In genomic region chr19:44961821-44962220, GRCh38 we compare ENCODE assay signal across 21 cellular contexts. TPM values are rescaled to one million over a fixed set of nuclear protein-coding genes. Genes with fewer than 3 reads are reported as not detected.
"Had no signal": no experiment of that assay in that cellular context is flagged by ENCODE, and none has a peak within 500 bp of the region (broad histone marks: within the 10 kb centered on the region; RNA-seq: fewer than 3 reads in every experiment).

No MANE protein-coding gene starts in this region.

- H3K9me3 Mint-ChIP-seq: activated CD4-positive, alpha-beta memory T cell treated with anti-CD3 and anti-CD28 coated beads, Interleukin-2, amount 10 ng/mL, durations not matched to agents 7 days and 5 days; effector memory CD8-positive, alpha-beta T cell; natural killer cell treated with Interleukin-12 subunit alpha and Interleukin-12 subunit beta and Interleukin-15 and Interleukin-18, amount 100 ng/mL, for 72 hours had no signal

- H3K4me3 ChIP-seq: cardiac muscle cell, hepatocyte, sigmoid colon, transverse colon had no signal

- H3K27me3 ChIP-seq: cardiac muscle cell, foreskin keratinocyte, hepatocyte, neutrophil, sigmoid colon, transverse colon had no signal

- H3K27ac ChIP-seq: cardiac muscle cell, foreskin keratinocyte, hepatocyte, neutrophil, sigmoid colon had no signal

- H3K9me3 ChIP-seq: neutrophil, sigmoid colon, transverse colon had no signal

- H2AFZ ChIP-seq: hepatocyte had no signal

- ATAC-seq: activated CD8-positive, alpha-beta memory T cell treated with anti-CD3 and anti-CD28 coated beads, Interleukin-2, amount 10 ng/mL, durations not matched to agents 7 days and 5 days; effector memory CD8-positive, alpha-beta T cell; foreskin keratinocyte; left cardiac atrium; natural killer cell treated with Interleukin-12 subunit alpha and Interleukin-12 subunit beta and Interleukin-15 and Interleukin-18, amount 100 ng/mL, for 72 hours; stimulated activated naive CD8-positive, alpha-beta T cell treated with anti-CD3 and anti-CD28 coated beads, Interleukin-15, Interleukin-2, amounts not matched to agents 100 U/mL and 50 U/mL, for 24 hours had no signal

- H3K4me2 ChIP-seq: hepatocyte had no signal

- H3K4me3 Mint-ChIP-seq: activated CD4-positive, alpha-beta memory T cell treated with anti-CD3 and anti-CD28 coated beads, Interleukin-2, amount 10 ng/mL, durations not matched to agents 7 days and 5 days; activated CD8-positive, alpha-beta memory T cell treated with anti-CD3 and anti-CD28 coated beads, Interleukin-2, amount 10 ng/mL, durations not matched to agents 7 days and 5 days; activated naive CD8-positive, alpha-beta T cell; effector memory CD8-positive, alpha-beta T cell; natural killer cell treated with Interleukin-12 subunit alpha and Interleukin-12 subunit beta and Interleukin-15 and Interleukin-18, amount 100 ng/mL, for 72 hours had no signal

- H3K4me1 ChIP-seq: foreskin keratinocyte had no signal

- H3K27ac Mint-ChIP-seq: activated CD4-positive, alpha-beta memory T cell treated with anti-CD3 and anti-CD28 coated beads, Interleukin-2, amount 10 ng/mL, durations not matched to agents 7 days and 5 days had no signal

- H3K27me3 Mint-ChIP-seq: activated CD4-positive, alpha-beta memory T cell treated with anti-CD3 and anti-CD28 coated beads, Interleukin-2, amount 10 ng/mL, durations not matched to agents 7 days and 5 days; activated CD8-positive, alpha-beta memory T cell treated with anti-CD3 and anti-CD28 coated beads, Interleukin-2, amount 10 ng/mL, durations not matched to agents 7 days and 5 days; activated naive CD8-positive, alpha-beta T cell; effector memory CD8-positive, alpha-beta T cell; natural killer cell treated with Interleukin-12 subunit alpha and Interleukin-12 subunit beta and Interleukin-15 and Interleukin-18, amount 100 ng/mL, for 72 hours had no signal

- DNase-seq: activated CD4-positive, alpha-beta memory T cell treated with anti-CD3 and anti-CD28 coated beads, Interleukin-2, amount 10 ng/mL, durations not matched to agents 7 days and 5 days; activated CD4-positive, alpha-beta T cell treated with anti-CD3 and anti-CD28 coated beads for 48 hours; activated CD4-positive, CD25-positive, alpha-beta regulatory T cell; activated CD8-positive, alpha-beta memory T cell treated with anti-CD3 and anti-CD28 coated beads, Interleukin-2, amount 10 ng/mL, durations not matched to agents 7 days and 5 days; activated effector memory CD4-positive, alpha-beta T cell treated with Interleukin-2 at 50 U/mL for 16 hours; amygdala; dermis blood vessel endothelial cell; effector memory CD8-positive, alpha-beta T cell; foreskin keratinocyte; left cardiac atrium; sigmoid colon; stimulated activated naive CD8-positive, alpha-beta T cell treated with anti-CD3 and anti-CD28 coated beads, Interleukin-15, Interleukin-2, amounts not matched to agents 100 U/mL and 50 U/mL, for 24 hours; substantia nigra had no signal

RNA-seq across cellular contexts. Expression of gene APOC2, which starts 16.0 kb away (rescaled TPM):
- total RNA-seq: activated CD4-positive, alpha-beta memory T cell treated with anti-CD3 and anti-CD28 coated beads, Interleukin-2, amount 10 ng/mL, durations not matched to agents 7 days and 5 days; activated CD8-positive, alpha-beta memory T cell treated with anti-CD3 and anti-CD28 coated beads, Interleukin-2, amount 10 ng/mL, durations not matched to agents 7 days and 5 days; cardiac muscle cell; dermis blood vessel endothelial cell; foreskin keratinocyte; left cardiac atrium; sigmoid colon had no signal
- polyA plus RNA-seq: foreskin keratinocyte had no signal

RNA-seq across cellular contexts. Expression of gene APOC4, which starts 19.8 kb away (rescaled TPM):
- total RNA-seq: activated CD4-positive, alpha-beta memory T cell treated with anti-CD3 and anti-CD28 coated beads, Interleukin-2, amount 10 ng/mL, durations not matched to agents 7 days and 5 days; activated CD8-positive, alpha-beta memory T cell treated with anti-CD3 and anti-CD28 coated beads, Interleukin-2, amount 10 ng/mL, durations not matched to agents 7 days and 5 days; cardiac muscle cell; dermis blood vessel endothelial cell; foreskin keratinocyte; hepatocyte; left cardiac atrium; lower leg skin; mesenteric fat pad; natural killer cell treated with Interleukin-12 subunit alpha and Interleukin-12 subunit beta and Interleukin-15 and Interleukin-18, amount 100 ng/mL, for 72 hours; sigmoid colon; transverse colon had no signal
- polyA plus RNA-seq: cardiac muscle cell, foreskin keratinocyte, hepatocyte, sigmoid colon had no signal

RNA-seq across cellular contexts. Expression of gene APOC1, which starts 47.4 kb away (rescaled TPM):
- total RNA-seq: natural killer cell treated with Interleukin-12 subunit alpha and Interleukin-12 subunit beta and Interleukin-15 and Interleukin-18, amount 100 ng/mL, for 72 hours had no signal
